ENCODE assay signal across 24 cellular contexts in genomic region chr1:51636191-51636590, GRCh38. TPM values are rescaled to one million over a fixed set of nuclear protein-coding genes. Genes with fewer than 3 reads are reported as not detected.
DNase-seq lines count a peak whose midpoint lies in the region; ATAC-seq and TF ChIP-seq lines count a peak whose summit lies in the region.
"Had no signal": no experiment of that assay in that cellular context is flagged by ENCODE, and none has a peak within 500 bp of the region (broad histone marks: within the 10 kb centered on the region; RNA-seq: fewer than 3 reads in every experiment).

No MANE protein-coding gene starts in this region.

- no peak for TF ChIP-seq CTCF in GM23338 (conservative IDR thresholded peaks at IDR 0.05; ENCODE audit: low read depth in 2 of 2)
- no peak for TF ChIP-seq CTCF in esophagus muscularis mucosa (IDR thresholded peaks at IDR 0.05)
- TF ChIP-seq CTCF in stomach (IDR thresholded peaks at IDR 0.05): no peak

- peaks cover 12% of the 10 kb centered on the region for H3K79me2 ChIP-seq in GM23338 (replicated peaks; ENCODE audit: insufficient read depth)

- no peaks in the 10 kb centered on the region; the same call in 2 of the 3 replicates for H3K9me3 Mint-ChIP-seq in GM23338
- H3K9me3 Mint-ChIP-seq: activated naive CD4-positive, alpha-beta T cell treated with anti-CD3 and anti-CD28 coated beads for 36 hours; T-helper 1 cell treated with Interleukin-12 subunit alpha and Interleukin-12 subunit beta and Interleukin-4 antibody, amounts not matched to agents 30 μg/mL and 1 μg/mL, for 36 hours had no signal

- H3K27me3 ChIP-seq in GM23338 (ENCODE audit: insufficient read depth) (no peaks in the 10 kb centered on the region), esophagus muscularis mucosa (no peaks in the 10 kb centered on the region), stomach (no peaks in the 10 kb centered on the region)
- H3K27me3 ChIP-seq: dorsolateral prefrontal cortex had no signal

- H3K4me1 ChIP-seq in GM23338 (ENCODE audit: insufficient read depth) (no peaks in the 10 kb centered on the region), esophagus muscularis mucosa (peaks cover 16 to 50% (median 30%) of the 10 kb centered on the region in 4 donors), stomach (peaks cover 0 to 56% (median 24%) of the 10 kb centered on the region in 4 donors)

- no peaks in the 10 kb centered on the region for H4K20me1 ChIP-seq in GM23338 (replicated peaks; ENCODE audit: insufficient read depth)

- TF ChIP-seq POLR2A in esophagus muscularis mucosa (IDR thresholded peaks at IDR 0.05; ENCODE audit: low read depth): no peak
- TF ChIP-seq POLR2A in stomach (IDR thresholded peaks at IDR 0.05): no peak

- no peaks in the 10 kb centered on the region for H3K9me3 ChIP-seq in esophagus muscularis mucosa
- no peaks in the 10 kb centered on the region for H3K9me3 ChIP-seq in stomach

- ATAC-seq in GM23338: no peak
- no peak for ATAC-seq in GM21529 (IDR thresholded peaks at IDR 0.05; ENCODE audit: unreplicated experiment)
- no peak for ATAC-seq in GM18867 (IDR thresholded peaks at IDR 0.05; ENCODE audit: unreplicated experiment)

- H3K9me2 ChIP-seq in GM23338 (ENCODE audit: insufficient read depth): no peaks in the 10 kb centered on the region

- H3K4me3 ChIP-seq in GM23338: no peak overlapping the region
- no peak overlapping the region for H3K4me3 ChIP-seq in esophagus muscularis mucosa
- H3K4me3 ChIP-seq in stomach: no peak overlapping the region
- H3K4me3 ChIP-seq: dorsolateral prefrontal cortex, SK-N-MC, skin epidermis had no signal

- DNase-seq in GM23338 (ENCODE audit: low spot score) (no peak), RKO (ENCODE audit: low spot score) (peak; percentile 8), esophagus muscularis mucosa (ENCODE audit: extremely low spot score) (no peak), stomach (no peak), NCI-H446 treated with DMSO at 0.1 percent for 48 hours (lab: John Stamatoyannopoulos, UW) (no peak), COLO829 (ENCODE audit: low spot score) (no peak)
- DNase-seq: activated CD4-positive, alpha-beta T cell treated with anti-CD3 and anti-CD28 coated beads for 4 hours; activated naive CD4-positive, alpha-beta T cell treated with anti-CD3 and anti-CD28 coated beads for 36 hours; activated T-cell treated with anti-CD3 and anti-CD28 coated beads, Interleukin-2, amount 50 U/mL, for 48 hours; central memory CD4-positive, alpha-beta T cell; dorsolateral prefrontal cortex; left colon; mesendoderm; NCI-H1694 treated with DMSO at 0.1 percent for 48 hours; NCI-H2171; NCI-H526; RPMI8226 had no signal

- H3K36me3 Mint-ChIP-seq in GM23338 (ENCODE audit: low read depth): no peaks in the 10 kb centered on the region

- intact Hi-C loops in esophagus muscularis mucosa (cut with DNase I) (no loop called here), stomach (cut with DNase I; ENCODE audit: low total_unique reads) (no loop called here)

- TF ChIP-seq EP300 in esophagus muscularis mucosa (IDR thresholded peaks at IDR 0.05): no peak
- no peak for TF ChIP-seq EP300 in stomach (IDR thresholded peaks at IDR 0.05)

- H3F3A ChIP-seq in GM23338 (replicated peaks; ENCODE audit: low read depth): no peaks in the 10 kb centered on the region

- no peaks in the 10 kb centered on the region for H3K36me3 ChIP-seq in GM23338 (ENCODE audit: insufficient read depth)
- peaks cover 0 to 5% (median 0%) of the 10 kb centered on the region in 4 donors for H3K36me3 ChIP-seq in esophagus muscularis mucosa
- H3K36me3 ChIP-seq in stomach: no peaks in the 10 kb centered on the region

- H3K27ac Mint-ChIP-seq in GM23338: peak overlapping the region; percentile 52; the same call in 1 of the 2 replicates
- H3K27ac Mint-ChIP-seq: activated naive CD4-positive, alpha-beta T cell treated with anti-CD3 and anti-CD28 coated beads for 36 hours; T-helper 1 cell treated with Interleukin-12 subunit alpha and Interleukin-12 subunit beta and Interleukin-4 antibody, amounts not matched to agents 30 μg/mL and 1 μg/mL, for 36 hours had no signal

- no peak overlapping the region for H3K4me3 Mint-ChIP-seq in GM23338
- H3K4me3 Mint-ChIP-seq: activated naive CD4-positive, alpha-beta T cell treated with anti-CD3 and anti-CD28 coated beads for 36 hours; CD14-positive monocyte; T-helper 1 cell treated with Interleukin-12 subunit alpha and Interleukin-12 subunit beta and Interleukin-4 antibody, amounts not matched to agents 30 μg/mL and 1 μg/mL, for 36 hours had no signal

- H3K27ac ChIP-seq in GM23338 (ENCODE audit: low read depth): no peak overlapping the region
- peak overlapping the region in 3 of 4 donors; percentile 18 to 61 (median 60) for H3K27ac ChIP-seq in esophagus muscularis mucosa (replicated peaks in 1 of 4)
- H3K27ac ChIP-seq in stomach: peak overlapping the region in 3 of 5 donors; percentile 10 to 55 (median 24)
- H3K27ac ChIP-seq: dorsolateral prefrontal cortex, KMS-11, SK-N-MC had no signal

- H3K27me3 Mint-ChIP-seq in GM23338 (ENCODE audit: insufficient read depth, low read depth, poor library complexity): no peaks in the 10 kb centered on the region

- 95% methylated on average over 2 of the region's 2 CpGs for WGBS in esophagus muscularis mucosa
- WGBS in stomach, 5 donors: 91 to 100% (median 94%) methylated on average over 2 of the region's 2 CpGs

- no peak overlapping the region for H3K4me2 ChIP-seq in GM23338
- H3K4me2 ChIP-seq: KMS-11 had no signal

- H2AFZ ChIP-seq in GM23338: no peak overlapping the region

- H3K4me1 Mint-ChIP-seq in GM23338: no peaks in the 10 kb centered on the region; the same call in 2 of the 3 replicates

TF ChIP-seq in GM23338, 12 proteins besides CTCF, POLR2A, EP300 and RAD21 (continues in another document):
- TF ChIP-seq REST (IDR thresholded peaks at IDR 0.05; ENCODE audit: unreplicated experiment) (no peak), ETS1 (IDR thresholded peaks at IDR 0.05) (no peak), ZNF331 (CRISPR knock-in tag; IDR thresholded peaks at IDR 0.05; ENCODE audit: low read depth) (no peak), EZH2phosphoT487 (IDR thresholded peaks at IDR 0.05; ENCODE audit: unreplicated experiment) (no peak), ZNF114 (CRISPR knock-in tag; IDR thresholded peaks at IDR 0.05) (no peak), POLR2AphosphoS5 (IDR thresholded peaks at IDR 0.05; ENCODE audit: low read depth) (no peak), JUNB (IDR thresholded peaks at IDR 0.05; ENCODE audit: unreplicated experiment) (no peak), EZH2 (IDR thresholded peaks at IDR 0.05; ENCODE audit: low read depth, unreplicated experiment) (no peak), STAT1 (IDR thresholded peaks at IDR 0.05; ENCODE audit: unreplicated experiment) (no peak)

RNA-seq across cellular contexts. Expression of gene OSBPL9, which starts 19.3 kb away (rescaled TPM):
- total RNA-seq in GM23338 (2014; rRNA removed; shearing (Covaris generic)): 74.9 and 82.7 TPM in 2 replicates
- polyA plus RNA-seq in GM23338 (2016; fragmentation: Nextera tagmentation; extraction: Ambion mirVana): 102 and 103 TPM in 2 replicates
- 10 to 100 TPM; 66.8 to 84.5 (median 75.9) TPM for total RNA-seq in esophagus muscularis mucosa
- total RNA-seq in stomach: 100 to 1,000 TPM in 4 of 5 donors, 10 to 100 TPM in 1; 29.8 to 461 (median 202) TPM
- 10 to 100 TPM; 30.9 to 72.2 (median 52.2) TPM for polyA plus RNA-seq in stomach
